Comparison of ENCODE assay signal across 25 cellular contexts in genomic region chr1:157196245-157196543, GRCh38.
"Had no signal": no experiment of that assay in that cellular context is flagged by ENCODE, and none has a peak within 500 bp of the region (broad histone marks: within the 10 kb centered on the region; RNA-seq: fewer than 3 reads in every experiment).

No MANE protein-coding gene starts in this region.

- ATAC-seq: natural killer cell treated with Interleukin-12 subunit alpha and Interleukin-12 subunit beta and Interleukin-15 and Interleukin-18, amount 100 ng/mL, for 72 hours had no signal

- H3K4me1 ChIP-seq: esophagus squamous epithelium, parathyroid adenoma, sigmoid colon, thyroid gland had no signal

- H2AFZ ChIP-seq: parathyroid adenoma had no signal

- DNase-seq: effector memory CD4-positive, alpha-beta T cell; esophagus squamous epithelium; glutamatergic neuron; heart right ventricle; hippocampal formation; kidney glomerular epithelial cell; left colon; mucosa of descending colon; naive B cell; stimulated activated CD4-positive, alpha-beta T cell treated with anti-CD3 and anti-CD28 coated beads, Interleukin-2, amount 100 ng/mL, for 24 hours; stimulated activated CD4-positive, alpha-beta T cell treated with anti-CD3 and anti-CD28 coated beads, Interleukin-4, amount 100 ng/mL, for 24 hours; stimulated activated naive CD4-positive, alpha-beta T cell treated with Interleukin-2 at 50 U/mL for 16 hours; stomach; thyroid gland had no signal

- H3K9me3 ChIP-seq: esophagus squamous epithelium, heart right ventricle, mucosa of descending colon, sigmoid colon, stomach, thyroid gland had no signal

- H3K27me3 ChIP-seq: thyroid gland had no signal

- H3K36me3 ChIP-seq: esophagus squamous epithelium, heart right ventricle, sigmoid colon, stomach, thyroid gland had no signal

- H3K36me3 Mint-ChIP-seq: memory B cell; mesothelial cell of epicardium; naive B cell; natural killer cell treated with Interleukin-12 subunit alpha and Interleukin-12 subunit beta and Interleukin-15 and Interleukin-18, amount 100 ng/mL, for 72 hours; stimulated activated effector memory CD8-positive, alpha-beta T cell treated with anti-CD3 and anti-CD28 coated beads, Interleukin-12 subunit alpha, Interleukin-12 subunit beta, amount 100 ng/mL, for 72 hours had no signal

- FAIRE-seq: islet of Langerhans had no signal

- H3K27ac Mint-ChIP-seq: memory B cell; mesothelial cell of epicardium; naive B cell; natural killer cell treated with Interleukin-12 subunit alpha and Interleukin-12 subunit beta and Interleukin-15 and Interleukin-18, amount 100 ng/mL, for 72 hours; progenitor cell of endocrine pancreas; stimulated activated effector memory CD8-positive, alpha-beta T cell treated with anti-CD3 and anti-CD28 coated beads, Interleukin-12 subunit alpha, Interleukin-12 subunit beta, amount 100 ng/mL, for 72 hours had no signal

- H3K4me3 Mint-ChIP-seq: memory B cell; mesothelial cell of epicardium; natural killer cell treated with Interleukin-12 subunit alpha and Interleukin-12 subunit beta and Interleukin-15 and Interleukin-18, amount 100 ng/mL, for 72 hours; neural crest cell; stimulated activated effector memory CD8-positive, alpha-beta T cell treated with anti-CD3 and anti-CD28 coated beads, Interleukin-12 subunit alpha, Interleukin-12 subunit beta, amount 100 ng/mL, for 72 hours had no signal

- H3K4me3 ChIP-seq: coronary artery, esophagus squamous epithelium, heart right ventricle, lung, mucosa of descending colon, sigmoid colon, stomach, thyroid gland had no signal

- H3K27ac ChIP-seq: coronary artery, esophagus squamous epithelium, heart right ventricle, parathyroid adenoma, sigmoid colon, stomach, thyroid gland had no signal

- H3K9me3 Mint-ChIP-seq: memory B cell; mesothelial cell of epicardium; naive B cell; natural killer cell treated with Interleukin-12 subunit alpha and Interleukin-12 subunit beta and Interleukin-15 and Interleukin-18, amount 100 ng/mL, for 72 hours; neural crest cell; stimulated activated effector memory CD8-positive, alpha-beta T cell treated with anti-CD3 and anti-CD28 coated beads, Interleukin-12 subunit alpha, Interleukin-12 subunit beta, amount 100 ng/mL, for 72 hours had no signal

- H3K9ac ChIP-seq: parathyroid adenoma had no signal

- H3K79me2 ChIP-seq: parathyroid adenoma had no signal
